In the genomic region with DNA sequence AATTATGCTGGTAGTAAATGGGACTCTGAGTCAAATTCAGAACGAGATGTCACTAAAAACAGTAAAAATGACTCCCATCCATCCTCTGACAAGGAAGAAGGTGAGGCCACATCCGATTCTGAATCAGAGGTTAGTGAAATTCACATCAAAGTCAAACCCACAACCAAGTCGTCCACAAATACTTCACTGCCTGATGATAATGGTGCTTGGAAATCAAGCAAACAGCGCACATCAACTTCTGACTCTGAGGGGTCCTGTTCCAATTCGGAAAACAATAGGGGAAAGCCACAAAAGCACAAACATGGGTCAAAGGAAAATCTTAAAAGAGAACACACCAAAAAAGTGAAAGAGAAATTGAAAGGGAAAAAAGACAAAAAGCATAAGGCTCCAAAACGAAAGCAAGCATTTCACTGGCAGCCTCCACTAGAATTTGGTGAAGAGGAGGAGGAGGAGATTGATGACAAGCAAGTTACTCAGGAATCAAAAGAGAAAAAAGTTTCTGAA, we compare ENCODE assay signal across 1 cellular context.
TF ChIP-seq lines count a peak whose summit lies in the region.

No MANE protein-coding gene starts in this region.

TF ChIP-seq in K562, 482 proteins besides CTCF, POLR2A, EP300 and RAD21:
- TF ChIP-seq, protein P1, sequence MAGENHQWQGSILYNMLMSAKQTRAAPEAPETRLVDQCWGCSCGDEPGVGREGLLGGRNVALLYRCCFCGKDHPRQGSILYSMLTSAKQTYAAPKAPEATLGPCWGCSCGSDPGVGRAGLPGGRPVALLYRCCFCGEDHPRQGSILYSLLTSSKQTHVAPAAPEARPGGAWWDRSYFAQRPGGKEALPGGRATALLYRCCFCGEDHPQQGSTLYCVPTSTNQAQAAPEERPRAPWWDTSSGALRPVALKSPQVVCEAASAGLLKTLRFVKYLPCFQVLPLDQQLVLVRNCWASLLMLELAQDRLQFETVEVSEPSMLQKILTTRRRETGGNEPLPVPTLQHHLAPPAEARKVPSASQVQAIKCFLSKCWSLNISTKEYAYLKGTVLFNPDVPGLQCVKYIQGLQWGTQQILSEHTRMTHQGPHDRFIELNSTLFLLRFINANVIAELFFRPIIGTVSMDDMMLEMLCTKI (IDR thresholded peaks at IDR 0.05; ENCODE audit: partially characterized antibody), result no peak
- peak; percentile 64; the same call in 1 of the 2 replicates for TF ChIP-seq THRAP3 (IDR thresholded peaks at IDR 0.05; ENCODE audit: borderline replicate concordance)
